ENCODE assay signal across 1 cellular context in genomic region chr17:80586464-80587228, GRCh38.
TF ChIP-seq lines count a peak whose summit lies in the region.

No MANE protein-coding gene starts in this region.

TF ChIP-seq in WTC11, 78 proteins besides CTCF, POLR2A, EP300 and RAD21 (continued from another document):
- TF ChIP-seq E2F4 (CRISPR knock-in tag; IDR thresholded peaks at IDR 0.05; ENCODE audit: borderline replicate concordance, low read depth) = no peak
- TF ChIP-seq RORB (CRISPR knock-in tag; IDR thresholded peaks at IDR 0.05) = no peak
- TF ChIP-seq ATF6 (CRISPR knock-in tag; IDR thresholded peaks at IDR 0.05) = no peak
- no peak for TF ChIP-seq ZSCAN18 (CRISPR knock-in tag; IDR thresholded peaks at IDR 0.05)
- TF ChIP-seq KAT7 (CRISPR knock-in tag; IDR thresholded peaks at IDR 0.05; ENCODE audit: borderline replicate concordance) = no peak
- TF ChIP-seq CREB1 (CRISPR knock-in tag; IDR thresholded peaks at IDR 0.05) = no peak
- TF ChIP-seq SMAD3 (CRISPR knock-in tag; IDR thresholded peaks at IDR 0.05; ENCODE audit: borderline replicate concordance) = no peak
- TF ChIP-seq ARID4B (CRISPR knock-in tag; IDR thresholded peaks at IDR 0.05; ENCODE audit: borderline replicate concordance) = no peak
- no peak for TF ChIP-seq ESRRA (CRISPR knock-in tag; IDR thresholded peaks at IDR 0.05; ENCODE audit: borderline replicate concordance)
- no peak for TF ChIP-seq FOXJ3 (CRISPR knock-in tag; IDR thresholded peaks at IDR 0.05; ENCODE audit: borderline replicate concordance)
